ENCODE assay signal across 11 cellular contexts in the genomic region with DNA sequence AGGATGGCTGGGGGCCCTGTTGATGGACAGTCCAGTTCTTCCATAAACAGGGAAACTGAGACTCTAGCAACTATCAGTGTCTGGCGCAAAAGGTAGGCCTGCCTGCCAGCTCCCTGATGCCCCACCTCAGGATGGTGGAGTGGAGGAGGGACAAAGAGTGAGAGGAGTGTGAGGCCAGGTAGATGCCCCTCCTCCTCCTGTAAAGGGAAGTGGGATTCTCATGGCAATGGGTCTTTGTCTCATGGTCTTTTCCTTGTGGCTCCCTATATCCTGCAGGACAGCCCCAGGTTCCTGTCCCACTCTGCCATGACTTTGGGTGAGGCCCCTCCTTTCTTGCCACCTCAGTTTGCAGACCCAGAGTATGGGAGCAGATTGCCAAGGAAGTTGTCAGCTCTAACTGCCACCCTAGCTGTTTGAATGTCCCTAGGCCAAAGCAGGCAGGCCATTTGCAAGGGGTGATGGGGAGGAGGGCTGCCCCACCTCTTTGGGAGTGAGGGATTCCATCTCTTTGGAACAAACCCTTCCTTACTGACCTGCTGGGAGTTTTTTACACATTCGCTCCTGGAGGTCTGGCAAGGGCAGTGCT. TPM values are rescaled to one million over a fixed set of nuclear protein-coding genes. Genes with fewer than 3 reads are reported as not detected.
DNase-seq lines count a peak whose midpoint lies in the region; ATAC-seq and TF ChIP-seq lines count a peak whose summit lies in the region.
"Had no signal": no experiment of that assay in that cellular context is flagged by ENCODE, and none has a peak within 500 bp of the region (broad histone marks: within the 10 kb centered on the region; RNA-seq: fewer than 3 reads in every experiment).

No MANE protein-coding gene starts in this region.

- H3K36me3 ChIP-seq in OCI-LY7 (ENCODE audit: insufficient read depth, low read length) = no peaks in the 10 kb centered on the region
- H3K36me3 ChIP-seq in neuronal stem cell (replicated peaks in 1 of 2; ENCODE audit: control insufficient read depth in 2 of 2, insufficient read depth in 2 of 2, low read length in 2 of 2) = no peaks in the 10 kb centered on the region
- no peaks in the 10 kb centered on the region for H3K36me3 ChIP-seq in prostate gland

- H3K4ac ChIP-seq in neuronal stem cell (ENCODE audit: low read length) = peak overlapping the region; percentile 67

- H3K4me2 ChIP-seq in OCI-LY7 (ENCODE audit: low read length) = peak overlapping the region; percentile 40
- no peak overlapping the region for H3K4me2 ChIP-seq in neuronal stem cell (ENCODE audit: insufficient read depth, low read length, poor library complexity, severe bottlenecking)

- H3K27me3 Mint-ChIP-seq in endothelial cell (ENCODE audit: unreplicated experiment) = peaks cover 10% of the 10 kb centered on the region

- CTCF ChIA-PET in OCI-LY7 (lab: Charles Lee; ENCODE audit: unreplicated experiment) = no interaction called here

- peak overlapping the region; percentile 73 for H3K18ac ChIP-seq in neuronal stem cell (ENCODE audit: low read length)

- peak overlapping the region; percentile 76 for H2BK5ac ChIP-seq in neuronal stem cell (ENCODE audit: low read length)

- H3K36me3 Mint-ChIP-seq in endothelial cell (ENCODE audit: low read depth, unreplicated experiment) = peaks cover 4% of the 10 kb centered on the region

- no peak overlapping the region for H4K8ac ChIP-seq in neuronal stem cell (ENCODE audit: low read depth, low read length)

- no peaks in the 10 kb centered on the region for H3K27me3 ChIP-seq in neuronal stem cell (ENCODE audit: control insufficient read depth in 3 of 3, insufficient read depth in 3 of 3, low read depth in 1 of 3, low read length in 3 of 3)
- no peaks in the 10 kb centered on the region for H3K27me3 ChIP-seq in prostate gland (replicated peaks; ENCODE audit: insufficient read depth)

- no peak overlapping the region for H3K23ac ChIP-seq in neuronal stem cell (ENCODE audit: low read depth, low read length, poor library complexity)

- no TSS peak for BruUV-seq in OCI-LY7 (replicated peaks; lab: Mats Ljungman, UMichigan)

- no peak for TF ChIP-seq POLR2A in prostate gland (IDR thresholded peaks at IDR 0.05)

- WGBS in neuronal stem cell (ENCODE audit: extremely low coverage in 2 of 2, insufficient read length in 2 of 2, insufficient replicate concordance in 1 of 2), 2 donors = no CpG with 5 or more reads among the region's 2 CpGs
- 73% methylated on average over 2 of the region's 2 CpGs for WGBS in prostate gland

- no peak overlapping the region for H3K4me3 Mint-ChIP-seq in endothelial cell (ENCODE audit: unreplicated experiment)

- ATAC-seq in GM18909 (IDR thresholded peaks at IDR 0.05; ENCODE audit: poor library complexity, unreplicated experiment) = peak; percentile 36
- ATAC-seq in GM21723 (IDR thresholded peaks at IDR 0.05; ENCODE audit: unreplicated experiment) = peak; percentile 11

- H3K4me3 ChIP-seq in OCI-LY7 (ENCODE audit: low read depth, low read length, poor library complexity, severe bottlenecking) = no peak overlapping the region
- H3K4me3 ChIP-seq in neuronal stem cell (ENCODE audit: low read length in 2 of 2) = no peak overlapping the region
- H3K4me3 ChIP-seq in prostate gland = no peak overlapping the region
- H3K4me3 ChIP-seq: skin epidermis had no signal

- no peaks in the 10 kb centered on the region for H3K79me1 ChIP-seq in neuronal stem cell (ENCODE audit: low read depth, low read length)

- in situ Hi-C loops in KBM-7 (cut with MboI; ENCODE audit: low pct_unique_long_range_greater_than_20kb, low sequenced_read_pairs) = no loop called here

- peak overlapping the region; percentile 82 for H2BK15ac ChIP-seq in neuronal stem cell (ENCODE audit: low read length)

- peaks cover 32% of the 10 kb centered on the region for H3K4me1 ChIP-seq in OCI-LY7 (ENCODE audit: insufficient read depth, low read length, poor library complexity, severe bottlenecking)
- H3K4me1 ChIP-seq in neuronal stem cell (ENCODE audit: control insufficient read depth in 2 of 2, insufficient read depth in 1 of 2, low read depth in 1 of 2, low read length in 2 of 2) = peaks cover 45 to 52% of the 10 kb centered on the region in 2 donors
- no peaks in the 10 kb centered on the region for H3K4me1 ChIP-seq in prostate gland (replicated peaks)

- H3K27ac Mint-ChIP-seq in endothelial cell (ENCODE audit: unreplicated experiment) = no peak overlapping the region

- H3K9ac ChIP-seq in neuronal stem cell (ENCODE audit: low read depth, low read length, poor library complexity) = no peak overlapping the region

- H4K20me1 ChIP-seq in OCI-LY7 (ENCODE audit: insufficient read depth, low read length) = no peaks in the 10 kb centered on the region

- POLR2A ChIA-PET in OCI-LY7 (lab: Charles Lee) = no interaction called here

- H2AFZ ChIP-seq in OCI-LY7 (ENCODE audit: low read length) = no peak overlapping the region
- H2AFZ ChIP-seq in neuronal stem cell (ENCODE audit: low read length) = peak overlapping the region; percentile 3

- no peak for TF ChIP-seq CTCF in OCI-LY7 (conservative IDR thresholded peaks at IDR 0.05; ENCODE audit: low read length)
- no peak for TF ChIP-seq CTCF in prostate gland (IDR thresholded peaks at IDR 0.05)
- TF ChIP-seq CTCF in endothelial cell (IDR thresholded peaks at IDR 0.05; ENCODE audit: unreplicated experiment) = no peak

- H2BK120ac ChIP-seq in neuronal stem cell (ENCODE audit: low read depth, low read length) = peak overlapping the region; percentile 77

- peak overlapping the region; percentile 90 for H2AK5ac ChIP-seq in neuronal stem cell (ENCODE audit: low read depth, low read length)

- no peak overlapping the region for H2BK12ac ChIP-seq in neuronal stem cell (ENCODE audit: low read length)

- H3K9me2 ChIP-seq in OCI-LY7 (ENCODE audit: insufficient read depth, low read length) = no peaks in the 10 kb centered on the region

- no peaks in the 10 kb centered on the region for H3K79me2 ChIP-seq in OCI-LY7 (ENCODE audit: insufficient read depth, low read depth, low read length)

- H3K9me3 ChIP-seq in OCI-LY7 (ENCODE audit: low read length) (no peaks in the 10 kb centered on the region), neuronal stem cell (replicated peaks in 1 of 2; ENCODE audit: control insufficient read depth in 2 of 2, insufficient read depth in 1 of 2, low read depth in 1 of 2, low read length in 2 of 2) (no peaks in the 10 kb centered on the region), prostate gland (no peaks in the 10 kb centered on the region)

- no peak for DNase-seq in OCI-LY7 (ENCODE audit: low spot score)
- no peak for DNase-seq in neuronal stem cell (ENCODE audit: low spot score)
- no peak for DNase-seq in prostate gland (ENCODE audit: low spot score)
- no peak for DNase-seq in stimulated activated naive CD4-positive, alpha-beta T cell (lab: John Stamatoyannopoulos, UW)
- no peak for DNase-seq in KBM-7
- DNase-seq in endothelial cell (ENCODE audit: low spot score) = no peak
- DNase-seq: activated T-cell treated with anti-CD3 and anti-CD28 coated beads, Interleukin-2, amount 50 U/mL, for 48 hours; kidney had no signal

- no peak overlapping the region for H4K91ac ChIP-seq in neuronal stem cell (ENCODE audit: low read depth, low read length, poor library complexity)

- no peaks in the 10 kb centered on the region for H3K9me3 Mint-ChIP-seq in endothelial cell (ENCODE audit: unreplicated experiment)

- no peak overlapping the region for H3K27ac ChIP-seq in OCI-LY7 (ENCODE audit: low read depth, low read length, poor library complexity, severe bottlenecking)
- peak overlapping the region; percentile 41 for H3K27ac ChIP-seq in neuronal stem cell (replicated peaks; ENCODE audit: low read length)
- no peak overlapping the region for H3K27ac ChIP-seq in prostate gland

- H3K4me1 Mint-ChIP-seq in endothelial cell (ENCODE audit: unreplicated experiment) = peaks cover 3% of the 10 kb centered on the region

- intact Hi-C loops in OCI-LY7 (cut with micrococcal nuclease; ENCODE audit: unreplicated experiment) = no loop called here
- intact Hi-C loops in prostate gland (cut with DNase I) = no loop called here

- H3K14ac ChIP-seq in neuronal stem cell (ENCODE audit: low read length) = no peak overlapping the region

RNA-seq across cellular contexts. Expression of gene DNAH1, which starts 2.8 kb away (rescaled TPM):
- 14.2 and 18.3 TPM in 2 replicates for total RNA-seq in OCI-LY7 (2014; rRNA removed; shearing (Covaris generic))
- total RNA-seq in OCI-LY7 (2022) = 5.8 and 10.5 TPM in 2 replicates
- polyA plus RNA-seq in neuronal stem cell (2013, experiment 1 of 2) = 1.3 TPM
- polyA plus RNA-seq in neuronal stem cell (2013, experiment 2 of 2) = 1.3 TPM
- 10 to 100 TPM in 1 of 2 donors, 1 to 10 TPM in 1; 5.6 to 18.7 TPM for total RNA-seq in prostate gland
- total RNA-seq in endothelial cell (ENCODE audit: unreplicated experiment) = 3.3 TPM

RNA-seq across cellular contexts. Expression of gene GLYCTK, which starts 25.7 kb away (rescaled TPM):
- 24.5 and 28.1 TPM in 2 replicates for total RNA-seq in OCI-LY7 (2014; rRNA removed; shearing (Covaris generic))
- total RNA-seq in OCI-LY7 (2022) (28.6 and 29.6 TPM in 2 replicates), prostate gland (10 to 100 TPM in 1 of 2 donors, 1 to 10 TPM in 1; 7.3 to 12.2 TPM), endothelial cell (ENCODE audit: unreplicated experiment) (22.4 TPM)
- polyA plus RNA-seq in neuronal stem cell (2013, experiment 1 of 2) = 0.85 TPM
- polyA plus RNA-seq in neuronal stem cell (2013, experiment 2 of 2) = 1.1 TPM

RNA-seq across cellular contexts. Expression of gene WDR82, which starts 34.8 kb away (rescaled TPM):
- 27.8 and 38.5 TPM in 2 replicates for total RNA-seq in OCI-LY7 (2014; rRNA removed; shearing (Covaris generic))
- total RNA-seq in OCI-LY7 (2022) = 66.2 and 67.9 TPM in 2 replicates
- 37.2 TPM for polyA plus RNA-seq in neuronal stem cell (2013, experiment 1 of 2)
- 38.6 TPM for polyA plus RNA-seq in neuronal stem cell (2013, experiment 2 of 2)
- total RNA-seq in prostate gland = 10 to 100 TPM; 52.4 to 86.9 TPM
- total RNA-seq in endothelial cell (ENCODE audit: unreplicated experiment) = 72.3 TPM
